In genomic region chr16:52597073-52597771, GRCh38 we compare ENCODE assay signal across 18 cellular contexts. TPM values are rescaled to one million over a fixed set of nuclear protein-coding genes. Genes with fewer than 3 reads are reported as not detected.
"Had no signal": no experiment of that assay in that cellular context is flagged by ENCODE, and none has a peak within 500 bp of the region (broad histone marks: within the 10 kb centered on the region; RNA-seq: fewer than 3 reads in every experiment).

No MANE protein-coding gene starts in this region.

- FAIRE-seq: endothelial cell of umbilical vein, urothelium cell line had no signal

- H3K9me3 ChIP-seq: body of pancreas, esophagus squamous epithelium, lower lobe of right lung, thyroid gland had no signal

- DNase-seq: activated CD4-positive, alpha-beta T cell treated with anti-CD3 and anti-CD28 coated beads, Interleukin-2, amount 10 ng/mL, durations not matched to agents 7 days and 5 days; activated CD8-positive, alpha-beta memory T cell treated with anti-CD3 and anti-CD28 coated beads, Interleukin-2, amount 50 U/mL, for 48 hours; activated gamma-delta T cell; activated T-cell treated with anti-CD3 and anti-CD28 coated beads, Interleukin-2, amount 50 U/mL, for 72 hours; caudate nucleus; effector CD4-positive, alpha-beta T cell; esophagus squamous epithelium; left colon; lower lobe of right lung; stimulated activated CD4-positive, alpha-beta T cell treated with anti-CD3 and anti-CD28 coated beads, Interleukin-2, amount 100 ng/mL, for 48 hours; thyroid gland had no signal

- H3K4me3 ChIP-seq: body of pancreas, coronary artery, esophagus squamous epithelium, lower lobe of right lung, thyroid gland had no signal

- ATAC-seq: activated naive CD4-positive, alpha-beta T cell treated with anti-CD3 and anti-CD28 coated beads, Interleukin-2, amount 50 U/mL, for 72 hours; activated T-cell treated with anti-CD3 and anti-CD28 coated beads, Interleukin-2, amount 50 U/mL, for 72 hours; lower lobe of right lung; stimulated activated memory B cell treated with anti-CD40 and anti-IgM and Interleukin-4, amounts not matched to agents 10 μg/mL and 1 μg/mL and 100 μg/mL, for 72 hours had no signal

- H3K4me1 ChIP-seq: esophagus squamous epithelium, lower lobe of right lung, thyroid gland had no signal

- H3K27ac ChIP-seq: coronary artery, esophagus squamous epithelium, lower lobe of right lung, thyroid gland had no signal

- H3K27me3 ChIP-seq: body of pancreas, esophagus squamous epithelium, thyroid gland had no signal

- H3K36me3 ChIP-seq: esophagus squamous epithelium, lower lobe of right lung, thyroid gland had no signal

RNA-seq across cellular contexts. Expression of gene TOX3, which starts 50.3 kb away (rescaled TPM):
- total RNA-seq: activated CD4-positive, alpha-beta T cell treated with anti-CD3 and anti-CD28 coated beads, Interleukin-2, amount 10 ng/mL, durations not matched to agents 7 days and 5 days; activated naive CD4-positive, alpha-beta T cell treated with anti-CD3 and anti-CD28 coated beads, Interleukin-2, amount 50 U/mL, for 72 hours; activated T-cell treated with anti-CD3 and anti-CD28 coated beads, Interleukin-2, amount 50 U/mL, for 72 hours; endothelial cell of umbilical vein; fibroblast of villous mesenchyme; thyroid gland had no signal
- polyA plus RNA-seq: endothelial cell of umbilical vein had no signal
